In the genomic region with DNA sequence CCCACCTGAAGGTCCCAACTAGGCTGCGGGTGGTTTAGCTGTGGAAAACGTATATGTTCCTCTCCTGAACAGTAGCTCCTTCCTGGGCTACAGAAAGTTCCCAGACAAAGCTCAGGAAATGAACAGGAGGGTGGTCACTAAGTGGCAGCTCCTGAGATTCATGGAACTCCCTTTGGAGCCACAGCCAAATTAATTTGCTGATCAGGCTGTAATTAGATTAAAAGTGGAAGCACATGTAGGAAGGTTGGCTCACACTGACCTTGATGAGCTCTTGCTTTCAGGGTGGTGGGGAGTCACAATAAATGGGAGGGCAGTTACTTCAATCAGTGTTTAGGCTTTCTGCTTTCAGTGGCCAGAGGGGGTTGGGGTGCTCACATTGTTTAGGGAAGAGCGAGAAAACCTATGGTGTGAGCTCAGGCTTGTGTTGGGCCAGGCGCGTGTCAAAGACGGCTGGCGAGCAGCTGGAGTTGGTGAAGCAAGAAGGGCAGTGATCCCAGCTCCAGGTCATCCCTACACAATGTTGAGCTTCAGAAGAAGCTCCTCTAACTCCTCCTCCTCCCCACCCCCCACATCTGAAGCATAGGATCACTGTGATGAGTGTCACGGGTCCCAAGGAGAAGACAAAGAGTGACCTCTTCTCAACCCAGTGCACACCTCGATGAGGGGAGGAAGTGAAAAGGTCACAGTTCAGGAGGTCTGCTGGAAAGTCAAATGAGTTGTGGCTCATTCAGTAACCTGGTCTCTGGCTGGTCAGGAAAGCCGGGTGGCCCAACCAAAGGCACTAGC, we compare ENCODE assay signal across 13 cellular contexts. TPM values are rescaled to one million over a fixed set of nuclear protein-coding genes. Genes with fewer than 3 reads are reported as not detected.
DNase-seq lines count a peak whose midpoint lies in the region; ATAC-seq lines count a peak whose summit lies in the region.
"Had no signal": no experiment of that assay in that cellular context is flagged by ENCODE, and none has a peak within 500 bp of the region (broad histone marks: within the 10 kb centered on the region; RNA-seq: fewer than 3 reads in every experiment).

No MANE protein-coding gene starts in this region.

- in situ Hi-C loops in Caki2 (cut with HindIII; ENCODE audit: low pct_unique_long_range_greater_than_20kb, low sequenced_read_pairs): no loop called here

- ATAC-seq in GM19351 (IDR thresholded peaks at IDR 0.05; ENCODE audit: unreplicated experiment) (peak; percentile 82), HG02981 (IDR thresholded peaks at IDR 0.05; ENCODE audit: unreplicated experiment) (peak; percentile 61)
- no peak for ATAC-seq in effector memory CD8-positive, alpha-beta T cell (replicated peaks)

- H3K4me1 Mint-ChIP-seq in effector memory CD8-positive, alpha-beta T cell (ENCODE audit: low read depth in 2 of 2): peaks cover 6 to 10% of the 10 kb centered on the region in 2 donors

- peak overlapping the region; percentile 22 to 51 for H3K27ac Mint-ChIP-seq in effector memory CD8-positive, alpha-beta T cell

- H3K36me3 ChIP-seq in MG63: peaks cover 4% of the 10 kb centered on the region; the same call in 1 of the 2 replicates
- H3K36me3 ChIP-seq: vagina had no signal

- H3K9me3 Mint-ChIP-seq in effector memory CD8-positive, alpha-beta T cell: no peaks in the 10 kb centered on the region

- no peaks in the 10 kb centered on the region for H3K36me3 Mint-ChIP-seq in effector memory CD8-positive, alpha-beta T cell (ENCODE audit: insufficient read depth)

- no peak overlapping the region for H3K4me3 ChIP-seq in MG63
- H3K4me3 ChIP-seq: coronary artery, vagina had no signal

- H3K27me3 ChIP-seq in MG63: no peaks in the 10 kb centered on the region
- H3K27me3 ChIP-seq: vagina had no signal

- no peak overlapping the region for H3K4me3 Mint-ChIP-seq in effector memory CD8-positive, alpha-beta T cell

- DNase-seq in Caki2 (ENCODE audit: low read depth) (peak; percentile 43), MG63 (no peak), HuH-7.5 (ENCODE audit: low spot score) (no peak), HPDE6-E6E7 (ENCODE audit: extremely low spot score) (no peak)
- DNase-seq in effector memory CD8-positive, alpha-beta T cell: no peak
- no peak for DNase-seq in stimulated activated CD4-positive, alpha-beta T cell treated with anti-CD3 and anti-CD28 coated beads, Interleukin-2, amount 100 ng/mL, for 48 hours
- DNase-seq: anterior cingulate cortex, midbrain, NCI-H2029 treated with DMSO at 0.1 percent for 48 hours had no signal

- H3K27me3 Mint-ChIP-seq in effector memory CD8-positive, alpha-beta T cell: no peaks in the 10 kb centered on the region

- H3K9me3 ChIP-seq in MG63: no peaks in the 10 kb centered on the region; the same call in 1 of the 2 replicates
- H3K9me3 ChIP-seq: vagina had no signal

RNA-seq across cellular contexts. Expression of a gene that starts 42.5 kb away (rescaled TPM):
- total RNA-seq in Caki2 (2014; rRNA removed; shearing (Covaris generic); ENCODE audit: low replicate concordance): 15.2 and 16.7 TPM in 2 replicates
- total RNA-seq in MG63 (2014; rRNA removed; shearing (Covaris generic); ENCODE audit: low replicate concordance): 27.5 and 43.8 TPM in 2 replicates
